13 cellular contexts compared by ENCODE assay signal in the genomic region with DNA sequence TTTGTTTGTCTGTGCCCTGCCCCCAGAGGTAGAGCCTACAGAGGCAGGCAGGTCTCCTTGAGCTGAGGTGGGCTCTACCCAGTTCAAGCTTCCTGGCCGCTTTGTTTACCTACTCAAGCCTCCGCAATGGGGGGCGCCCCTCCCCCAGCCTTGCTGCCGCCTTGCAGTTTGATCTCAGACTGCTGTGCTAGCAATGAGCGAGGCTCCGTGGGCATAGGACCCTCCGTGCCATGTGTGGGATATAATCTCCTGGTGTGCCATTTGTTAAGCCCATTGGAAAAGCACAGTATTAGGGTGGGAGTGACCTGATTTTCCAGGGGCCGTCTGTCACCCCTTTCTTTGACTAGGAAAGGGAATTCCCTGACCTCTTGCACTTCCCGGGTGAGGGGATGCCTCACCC. TPM values are rescaled to one million over a fixed set of nuclear protein-coding genes. Genes with fewer than 3 reads are reported as not detected.
"Had no signal": no experiment of that assay in that cellular context is flagged by ENCODE, and none has a peak within 500 bp of the region (broad histone marks: within the 10 kb centered on the region; RNA-seq: fewer than 3 reads in every experiment).

No MANE protein-coding gene starts in this region.

RNA-seq across cellular contexts. Expression of a gene that starts 20.2 kb away (rescaled TPM):
- total RNA-seq: stomach, subcutaneous adipose tissue, suprapubic skin, thoracic aorta, thyroid gland, tibial nerve, transverse colon, upper lobe of left lung, upper lobe of right lung, ureter, urinary bladder, uterus, vagina had no signal
